In the genomic region with DNA sequence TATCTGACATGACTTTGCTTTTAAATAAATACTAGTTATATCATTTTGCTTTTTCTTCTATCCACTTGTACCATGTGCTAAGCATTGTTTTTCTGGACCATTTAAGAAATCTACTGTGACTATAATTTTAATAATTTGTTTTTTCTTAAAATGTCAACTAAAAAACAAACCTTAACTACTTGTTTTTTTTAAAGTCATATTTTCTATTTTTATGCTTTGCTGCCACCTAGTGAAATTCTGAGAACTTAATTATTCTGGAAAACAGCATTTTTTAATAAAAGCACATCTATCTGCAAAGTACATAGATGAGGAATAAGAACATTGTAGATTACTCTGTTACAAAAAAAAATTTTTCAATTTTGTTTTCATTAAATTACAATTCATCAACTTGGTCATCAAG, we compare ENCODE assay signal across 8 cellular contexts. TPM values are rescaled to one million over a fixed set of nuclear protein-coding genes. Genes with fewer than 3 reads are reported as not detected.
DNase-seq lines count a peak whose midpoint lies in the region; ATAC-seq and TF ChIP-seq lines count a peak whose summit lies in the region.

No MANE protein-coding gene starts in this region.

- no peak overlapping the region for H2BK120ac ChIP-seq in neuronal stem cell (ENCODE audit: low read depth, low read length)

- H3K9me3 ChIP-seq in CD4-positive, CD25-positive, alpha-beta regulatory T cell (ENCODE audit: control insufficient read depth in 2 of 2, low read length in 2 of 2), result no peaks in the 10 kb centered on the region
- H3K9me3 ChIP-seq in adrenal gland (replicated peaks in 1 of 3) (no peaks in the 10 kb centered on the region), liver (ENCODE audit: control insufficient read depth in 4 of 4, low read length in 3 of 4) (no peaks in the 10 kb centered on the region), neuronal stem cell (replicated peaks in 1 of 2; ENCODE audit: control insufficient read depth in 2 of 2, insufficient read depth in 1 of 2, low read depth in 1 of 2, low read length in 2 of 2) (no peaks in the 10 kb centered on the region)

- no peaks in the 10 kb centered on the region for H3K27me3 ChIP-seq in CD4-positive, CD25-positive, alpha-beta regulatory T cell (ENCODE audit: control insufficient read depth, insufficient read depth, low read length)
- no peaks in the 10 kb centered on the region for H3K27me3 ChIP-seq in adrenal gland
- H3K27me3 ChIP-seq in liver (ENCODE audit: control insufficient read depth in 4 of 4, insufficient read depth in 4 of 4, low read length in 3 of 4), result no peaks in the 10 kb centered on the region
- no peaks in the 10 kb centered on the region for H3K27me3 ChIP-seq in neuronal stem cell (ENCODE audit: control insufficient read depth in 3 of 3, insufficient read depth in 3 of 3, low read depth in 1 of 3, low read length in 3 of 3)

- DNase-seq in CD4-positive, CD25-positive, alpha-beta regulatory T cell, result peak in 2 of 3 donors; percentile 25 to 35
- DNase-seq in KBM-7, result peak; percentile 50
- DNase-seq in adrenal gland, result no peak
- DNase-seq in neuronal stem cell (ENCODE audit: low spot score), result no peak
- no peak for DNase-seq in SHP77 treated with DMSO at 0.1 percent for 48 hours (lab: John Stamatoyannopoulos, UW)
- DNase-seq in DMS153 (lab: John Stamatoyannopoulos, UW), result no peak

- H3K4ac ChIP-seq in neuronal stem cell (ENCODE audit: low read length), result no peak overlapping the region

- TF ChIP-seq RAD21 in liver (IDR thresholded peaks at IDR 0.05), result peak; percentile 70 to 71

- H4K8ac ChIP-seq in neuronal stem cell (ENCODE audit: low read depth, low read length), result no peak overlapping the region

- H3K9ac ChIP-seq in liver (ENCODE audit: low read depth in 1 of 2, low read length in 2 of 2) (no peak overlapping the region), neuronal stem cell (ENCODE audit: low read depth, low read length, poor library complexity) (no peak overlapping the region)

- peaks cover 24% of the 10 kb centered on the region for H3K36me3 ChIP-seq in CD4-positive, CD25-positive, alpha-beta regulatory T cell (ENCODE audit: control insufficient read depth, insufficient read depth, low read length)
- H3K36me3 ChIP-seq in adrenal gland (replicated peaks in 1 of 2), result peaks cover 0 to 5% of the 10 kb centered on the region in 2 donors
- H3K36me3 ChIP-seq in liver (ENCODE audit: control insufficient read depth in 4 of 4, insufficient read depth in 3 of 4, low read depth in 1 of 4, low read length in 3 of 4), result peaks cover 0 to 16% (median 7%) of the 10 kb centered on the region in 4 donors
- H3K36me3 ChIP-seq in neuronal stem cell (replicated peaks in 1 of 2; ENCODE audit: control insufficient read depth in 2 of 2, insufficient read depth in 2 of 2, low read length in 2 of 2), result peaks cover 0 to 62% of the 10 kb centered on the region in 2 donors

- H2BK5ac ChIP-seq in neuronal stem cell (ENCODE audit: low read length), result no peak overlapping the region

- no peak overlapping the region for H2AFZ ChIP-seq in neuronal stem cell (ENCODE audit: low read length)

- no peaks in the 10 kb centered on the region for H3K4me1 ChIP-seq in CD4-positive, CD25-positive, alpha-beta regulatory T cell (ENCODE audit: control insufficient read depth, insufficient read depth, low read length, poor library complexity, severe bottlenecking)
- H3K4me1 ChIP-seq in adrenal gland (replicated peaks in 1 of 2) (no peaks in the 10 kb centered on the region), liver (ENCODE audit: control insufficient read depth in 4 of 4, insufficient read depth in 4 of 4, low read length in 3 of 4) (no peaks in the 10 kb centered on the region), neuronal stem cell (ENCODE audit: control insufficient read depth in 2 of 2, insufficient read depth in 1 of 2, low read depth in 1 of 2, low read length in 2 of 2) (no peaks in the 10 kb centered on the region)

- no peak for ATAC-seq in CD4-positive, CD25-positive, alpha-beta regulatory T cell (ENCODE audit: low read depth in 2 of 2)
- no peak for ATAC-seq in activated T-helper 17 cell treated with anti-CD3 and anti-CD28 coated beads, Interleukin-2, amount 50 U/mL, for 72 hours (replicated peaks)

- no peak overlapping the region for H2AK5ac ChIP-seq in neuronal stem cell (ENCODE audit: low read depth, low read length)

- no peak overlapping the region for H2BK12ac ChIP-seq in neuronal stem cell (ENCODE audit: low read length)

- peaks cover 26% of the 10 kb centered on the region for H3K36me3 Mint-ChIP-seq in CD4-positive, CD25-positive, alpha-beta regulatory T cell
- H3K36me3 Mint-ChIP-seq in activated T-helper 17 cell treated with anti-CD3 and anti-CD28 coated beads, Interleukin-2, amount 50 U/mL, for 72 hours (ENCODE audit: low read depth), result peaks cover 48% of the 10 kb centered on the region

- no peaks in the 10 kb centered on the region for H3K27me3 Mint-ChIP-seq in CD4-positive, CD25-positive, alpha-beta regulatory T cell
- no peaks in the 10 kb centered on the region for H3K27me3 Mint-ChIP-seq in activated T-helper 17 cell treated with anti-CD3 and anti-CD28 coated beads, Interleukin-2, amount 50 U/mL, for 72 hours

- H3K4me1 Mint-ChIP-seq in CD4-positive, CD25-positive, alpha-beta regulatory T cell, result peaks cover 0 to 16% (median 6%) of the 10 kb centered on the region in 4 donors
- no peaks in the 10 kb centered on the region for H3K4me1 Mint-ChIP-seq in activated T-helper 17 cell treated with anti-CD3 and anti-CD28 coated beads, Interleukin-2, amount 50 U/mL, for 72 hours

- no peak overlapping the region for H3K27ac ChIP-seq in CD4-positive, CD25-positive, alpha-beta regulatory T cell (ENCODE audit: insufficient read depth, low read length, poor library complexity, severe bottlenecking)
- H3K27ac ChIP-seq in adrenal gland (no peak overlapping the region), liver (ENCODE audit: low read depth in 1 of 2, low read length in 2 of 2) (no peak overlapping the region), neuronal stem cell (replicated peaks; ENCODE audit: low read length) (no peak overlapping the region)

- peak; percentile 11 to 55 (median 40) for TF ChIP-seq CTCF in adrenal gland (IDR thresholded peaks at IDR 0.05)
- peak; percentile 32 for TF ChIP-seq CTCF in liver (IDR thresholded peaks at IDR 0.05; ENCODE audit: low read depth, low read length, missing input control)

- intact Hi-C loops in adrenal gland (cut with DNase I), result loop anchor here in 1 of 2 donors (5.0 kb wide), 1 partner anchor 588 kb away; no protein-coding TSS in a partner anchor

- no peak overlapping the region for H3K4me2 ChIP-seq in neuronal stem cell (ENCODE audit: insufficient read depth, low read length, poor library complexity, severe bottlenecking)

- no peak overlapping the region for H3K4me3 Mint-ChIP-seq in CD4-positive, CD25-positive, alpha-beta regulatory T cell
- no peak overlapping the region for H3K4me3 Mint-ChIP-seq in activated T-helper 17 cell treated with anti-CD3 and anti-CD28 coated beads, Interleukin-2, amount 50 U/mL, for 72 hours

- H3K23ac ChIP-seq in neuronal stem cell (ENCODE audit: low read depth, low read length, poor library complexity), result no peak overlapping the region

- no peak overlapping the region for H3K4me3 ChIP-seq in CD4-positive, CD25-positive, alpha-beta regulatory T cell (ENCODE audit: low read depth, low read length)
- no peak overlapping the region for H3K4me3 ChIP-seq in adrenal gland
- no peak overlapping the region for H3K4me3 ChIP-seq in liver (ENCODE audit: low read depth in 1 of 3, low read length in 3 of 3)
- H3K4me3 ChIP-seq in neuronal stem cell (ENCODE audit: low read length in 2 of 2), result no peak overlapping the region

- TF ChIP-seq POLR2A in adrenal gland (IDR thresholded peaks at IDR 0.05), result no peak

- H2BK15ac ChIP-seq in neuronal stem cell (ENCODE audit: low read length), result no peak overlapping the region

- in situ Hi-C loops in KBM-7 (cut with MboI; ENCODE audit: low pct_unique_long_range_greater_than_20kb, low sequenced_read_pairs), result no loop called here

- no peaks in the 10 kb centered on the region for H3K79me1 ChIP-seq in neuronal stem cell (ENCODE audit: low read depth, low read length)

- no peak overlapping the region for H3K27ac Mint-ChIP-seq in CD4-positive, CD25-positive, alpha-beta regulatory T cell
- H3K27ac Mint-ChIP-seq in activated T-helper 17 cell treated with anti-CD3 and anti-CD28 coated beads, Interleukin-2, amount 50 U/mL, for 72 hours, result no peak overlapping the region

- no peak overlapping the region for H3K14ac ChIP-seq in neuronal stem cell (ENCODE audit: low read length)

- H4K91ac ChIP-seq in neuronal stem cell (ENCODE audit: low read depth, low read length, poor library complexity), result no peak overlapping the region

- H3K18ac ChIP-seq in neuronal stem cell (ENCODE audit: low read length), result no peak overlapping the region

- H3K9me3 Mint-ChIP-seq in CD4-positive, CD25-positive, alpha-beta regulatory T cell, result no peaks in the 10 kb centered on the region
- H3K9me3 Mint-ChIP-seq in activated T-helper 17 cell treated with anti-CD3 and anti-CD28 coated beads, Interleukin-2, amount 50 U/mL, for 72 hours, result no peaks in the 10 kb centered on the region

TF ChIP-seq in liver, 16 proteins besides CTCF, POLR2A, EP300 and RAD21 (continues in another document):
- TF ChIP-seq, protein P1, sequence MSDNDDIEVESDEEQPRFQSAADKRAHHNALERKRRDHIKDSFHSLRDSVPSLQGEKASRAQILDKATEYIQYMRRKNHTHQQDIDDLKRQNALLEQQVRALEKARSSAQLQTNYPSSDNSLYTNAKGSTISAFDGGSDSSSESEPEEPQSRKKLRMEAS (IDR thresholded peaks at IDR 0.05), result no peak
- TF ChIP-seq EGR1 (IDR thresholded peaks at IDR 0.05; ENCODE audit: low read depth in 2 of 2), result no peak
- TF ChIP-seq JUND (IDR thresholded peaks at IDR 0.05), result no peak
- no peak for TF ChIP-seq NR2F2 (IDR thresholded peaks at IDR 0.05)
- TF ChIP-seq GABPA (IDR thresholded peaks at IDR 0.05 in 1 of 2, conservative IDR thresholded peaks at IDR 0.05 in 1 of 2), result no peak
- no peak for TF ChIP-seq RXRA (IDR thresholded peaks at IDR 0.05)
- TF ChIP-seq HNF4A (conservative IDR thresholded peaks at IDR 0.05), result no peak
- TF ChIP-seq SP1 (IDR thresholded peaks at IDR 0.05), result no peak
- no peak for TF ChIP-seq HNF4G (IDR thresholded peaks at IDR 0.05)
- TF ChIP-seq FOXA1 (IDR thresholded peaks at IDR 0.05), result no peak
- TF ChIP-seq TAF1 (conservative IDR thresholded peaks at IDR 0.05), result no peak
- no peak for TF ChIP-seq FOXA2 (IDR thresholded peaks at IDR 0.05)

RNA-seq across cellular contexts. Expression of gene ORC5, which starts 47.4 kb away (rescaled TPM):
- total RNA-seq in CD4-positive, CD25-positive, alpha-beta regulatory T cell, result 16.7 TPM
- 10 to 100 TPM; 19.4 to 30.0 (median 29.1) TPM for polyA plus RNA-seq in CD4-positive, CD25-positive, alpha-beta regulatory T cell
- total RNA-seq in adrenal gland (10 to 100 TPM in 7 of 8 donors, 1 to 10 TPM in 1; 6.6 to 97.7 (median 18.6) TPM), liver (10 to 100 TPM; 14.1 to 20.7 TPM)
- polyA plus RNA-seq in adrenal gland (10 to 100 TPM in 1 of 3 donors, 1 to 10 TPM in 2; 4.5 to 32.3 (median 5.2) TPM), liver (1 to 10 TPM; 8.4 to 8.9 TPM)
- polyA plus RNA-seq in neuronal stem cell (2013, experiment 1 of 2), result 14.0 TPM
- 13.3 TPM for polyA plus RNA-seq in neuronal stem cell (2013, experiment 2 of 2)
- total RNA-seq in activated T-helper 17 cell treated with anti-CD3 and anti-CD28 coated beads, Interleukin-2, amount 50 U/mL, for 72 hours, result 10 to 100 TPM; 15.6 to 27.7 TPM

Comparison
In these comparisons a context has a peak if more than half of its experiments do, and no peak if none do; other contexts are left out.
1. DNase-seq: peak in CD4-positive, CD25-positive, alpha-beta regulatory T cell (2 of 3) and KBM-7 (single experiment); none in adrenal gland (0 of 7), neuronal stem cell (single experiment), SHP77 treated with DMSO at 0.1 percent for 48 hours (single experiment) and DMS153 (single experiment).